ENCODE assay signal across 1 cellular context in genomic region chr12:116856729-116857128, GRCh38.
TF ChIP-seq lines count a peak whose summit lies in the region.

No MANE protein-coding gene starts in this region.

TF ChIP-seq in HepG2, 621 proteins besides CTCF, POLR2A, EP300 and RAD21:
- 0 out of 2 replicates have a peak, but pooled peaks have one; percentile 33 for TF ChIP-seq ZNF768 (CRISPR knock-in tag; IDR thresholded peaks at IDR 0.05)
- TF ChIP-seq NCOA1 (CRISPR knock-in tag; IDR thresholded peaks at IDR 0.05): no peak
